19 cellular contexts compared by ENCODE assay signal in genomic region chr18:32366586-32367538, GRCh38.
A peak's percentile ranks its signal among the peaks of the same experiment; 100 is the strongest.
DNase-seq lines count a peak whose midpoint lies in the region; ATAC-seq, FAIRE-seq and TF ChIP-seq lines count a peak whose summit lies in the region.
"Had no signal": no experiment of that assay in that cellular context is flagged by ENCODE, and none has a peak within 500 bp of the region (broad histone marks: within the 10 kb centered on the region; RNA-seq: fewer than 3 reads in every experiment).

No MANE protein-coding gene starts in this region.

- H3K36me3 Mint-ChIP-seq in activated T-cell treated with anti-CD3 and anti-CD28 coated beads, Interleukin-2, amount 50 U/mL, for 24 hours (ENCODE audit: low read depth) = no peaks in the 10 kb centered on the region
- H3K36me3 Mint-ChIP-seq: mesothelial cell of epicardium had no signal

- H3K4me3 ChIP-seq in pancreas = no peak overlapping the region
- no peak overlapping the region for H3K4me3 ChIP-seq in SJCRH30
- H3K4me3 ChIP-seq: adrenal gland, HAP-1, stomach had no signal

- H3K36me3 ChIP-seq in pancreas (no peaks in the 10 kb centered on the region), SJCRH30 (no peaks in the 10 kb centered on the region)
- H3K36me3 ChIP-seq: adrenal gland, BE2C, HAP-1, stomach had no signal

- H3K9me3 ChIP-seq in pancreas (no peaks in the 10 kb centered on the region), SJCRH30 (replicated peaks) (no peaks in the 10 kb centered on the region)
- H3K9me3 ChIP-seq: adrenal gland, BE2C, HAP-1, stomach had no signal

- FAIRE-seq in pancreas (lab: Jason Lieb, UNC) = no peak

- intact Hi-C loops in pancreas (cut with DNase I) = loop anchor here in 1 of 3 donors (10.0 kb wide), 1 partner anchor 62 kb away; no protein-coding TSS in a partner anchor

- no peak overlapping the region for H3K27ac Mint-ChIP-seq in activated T-cell treated with anti-CD3 and anti-CD28 coated beads, Interleukin-2, amount 50 U/mL, for 24 hours
- H3K27ac Mint-ChIP-seq: activated B cell treated with CpG ODN at 0.5 μM for 24 hours, mesothelial cell of epicardium had no signal

- DNase-seq in Daoy (ENCODE audit: low read depth) (peak; percentile 15), amniotic epithelial cell (ENCODE audit: low read depth) (peak; percentile 83), fibroblast of peridontal ligament (ENCODE audit: extremely low read depth) (peak; percentile 27), pancreas (no peak), NCI-H226 (no peak), SJCRH30 (no peak), activated T-cell treated with anti-CD3 and anti-CD28 coated beads for 4 hours (no peak)
- no peak for DNase-seq in activated T-cell treated with anti-CD3 and anti-CD28 coated beads, Interleukin-2, amount 50 U/mL, for 24 hours
- DNase-seq: activated B cell treated with CpG ODN at 0.5 μM for 24 hours; activated T-cell treated with anti-CD3 and anti-CD28 coated beads, Interleukin-2, amount 50 U/mL, for 1 hour; adrenal gland; BE2C; cortex of kidney; KBM-7; NCI-H1417 treated with DMSO at 0.1 percent for 48 hours; stomach had no signal

- no peaks in the 10 kb centered on the region for H3K9me3 Mint-ChIP-seq in activated T-cell treated with anti-CD3 and anti-CD28 coated beads, Interleukin-2, amount 50 U/mL, for 24 hours
- H3K9me3 Mint-ChIP-seq: activated B cell treated with CpG ODN at 0.5 μM for 24 hours, mesothelial cell of epicardium had no signal

- no peak for TF ChIP-seq CTCF in pancreas (IDR thresholded peaks at IDR 0.05)

- peak overlapping the region; percentile 41 to 92 (median 72) for H3K27ac ChIP-seq in pancreas
- no peak overlapping the region for H3K27ac ChIP-seq in SJCRH30

- no peaks in the 10 kb centered on the region for H3K27me3 ChIP-seq in pancreas
- no peaks in the 10 kb centered on the region for H3K27me3 ChIP-seq in SJCRH30
- H3K27me3 ChIP-seq: adrenal gland, BE2C, stomach had no signal

- WGBS in pancreas, 2 donors = 27 to 70% methylated on average over 1 of the region's 1 CpG

- peak; percentile 52 to 79 (median 64) for ATAC-seq in pancreas
- ATAC-seq: Panc1 had no signal

- peaks cover 46 to 64% (median 50%) of the 10 kb centered on the region in 3 donors for H3K4me1 ChIP-seq in pancreas
- H3K4me1 ChIP-seq in SJCRH30 = no peaks in the 10 kb centered on the region
- H3K4me1 ChIP-seq: BE2C had no signal

- H3K27me3 Mint-ChIP-seq in activated T-cell treated with anti-CD3 and anti-CD28 coated beads, Interleukin-2, amount 50 U/mL, for 24 hours = peaks cover 28% of the 10 kb centered on the region

- no peaks in the 10 kb centered on the region for H3K4me1 Mint-ChIP-seq in activated T-cell treated with anti-CD3 and anti-CD28 coated beads, Interleukin-2, amount 50 U/mL, for 24 hours (ENCODE audit: low read depth)
- H3K4me1 Mint-ChIP-seq: activated B cell treated with CpG ODN at 0.5 μM for 24 hours had no signal

- H3K4me3 Mint-ChIP-seq in activated T-cell treated with anti-CD3 and anti-CD28 coated beads, Interleukin-2, amount 50 U/mL, for 24 hours = no peak overlapping the region
- H3K4me3 Mint-ChIP-seq: activated B cell treated with CpG ODN at 0.5 μM for 24 hours, mesothelial cell of epicardium had no signal

Comparison
In these comparisons a context has a peak if more than half of its experiments do, and no peak if none do; other contexts are left out.
1. DNase-seq: peak in Daoy (single experiment), amniotic epithelial cell (single experiment) and fibroblast of peridontal ligament (single experiment); none in pancreas (0 of 6), NCI-H226 (single experiment), SJCRH30 (0 of 2), activated T-cell treated with anti-CD3 and anti-CD28 coated beads for 4 hours (single experiment) and activated T-cell treated with anti-CD3 and anti-CD28 coated beads, Interleukin-2, amount 50 U/mL, for 24 hours (single experiment).